Comparison of ENCODE assay signal across 1 cellular context in genomic region chr16:68263559-68264127, GRCh38.
TF ChIP-seq lines count a peak whose summit lies in the region.

No MANE protein-coding gene starts in this region.

TF ChIP-seq in IMR-90, 13 proteins besides CTCF, POLR2A, EP300 and RAD21:
- TF ChIP-seq NFE2L2 (IDR thresholded peaks at IDR 0.05; ENCODE audit: low read depth, low read length) (no peak), RCOR1 (IDR thresholded peaks at IDR 0.05; ENCODE audit: insufficient replicate concordance, low read length) (no peak), MAZ (IDR thresholded peaks at IDR 0.05; ENCODE audit: borderline replicate concordance, low read depth, low read length) (no peak), MAFK (IDR thresholded peaks at IDR 0.05; ENCODE audit: low read depth, low read length) (no peak), USF2 (IDR thresholded peaks at IDR 0.05; ENCODE audit: low read depth, low read length) (no peak)
